In the genomic region with DNA sequence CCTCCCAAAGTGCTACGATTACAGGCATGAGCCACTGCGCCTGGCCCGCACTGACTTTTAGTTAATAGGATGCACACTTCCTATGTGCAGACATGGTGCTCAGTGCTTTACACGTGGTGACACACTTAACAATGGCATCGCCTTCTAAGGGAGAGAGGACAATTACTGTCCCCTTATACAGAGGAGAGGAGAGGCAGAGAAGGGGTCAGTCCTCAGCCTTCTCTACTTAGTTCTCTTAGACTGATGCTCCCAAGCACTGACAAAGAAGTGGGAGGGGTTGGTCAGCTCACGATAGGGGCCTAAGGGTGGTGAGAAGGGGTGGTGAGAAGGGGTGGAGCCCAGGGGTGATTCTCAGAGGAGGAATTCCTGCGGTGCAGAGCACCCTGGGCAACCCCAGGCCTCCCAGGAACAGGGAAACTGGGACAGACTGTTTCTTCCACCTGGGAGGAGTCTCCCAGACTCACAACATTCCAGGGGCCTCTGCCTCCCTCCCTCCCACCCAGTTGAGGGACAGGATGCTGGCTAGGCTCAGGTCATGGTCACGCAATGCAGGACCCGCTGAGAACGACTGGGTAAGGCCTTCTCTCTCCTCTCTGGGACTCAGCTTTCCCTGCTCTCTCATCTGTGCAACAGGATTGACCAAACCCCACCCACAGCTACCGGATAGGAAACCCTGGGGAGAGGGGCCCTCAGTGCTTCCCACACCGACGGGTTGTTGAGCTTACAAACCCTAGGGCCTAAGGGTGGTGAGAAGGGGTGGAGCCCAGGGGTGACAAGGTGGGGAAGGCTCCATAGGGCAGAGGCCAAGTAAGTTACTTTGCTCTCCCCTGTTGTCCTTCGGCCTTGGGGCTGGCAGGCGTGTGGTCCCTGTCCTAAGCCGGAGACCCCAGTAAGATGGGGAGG, we compare ENCODE assay signal across 8 cellular contexts. TPM values are rescaled to one million over a fixed set of nuclear protein-coding genes. Genes with fewer than 3 reads are reported as not detected.
A peak's percentile ranks its signal among the peaks of the same experiment; 100 is the strongest.
DNase-seq lines count a peak whose midpoint lies in the region; ATAC-seq, FAIRE-seq and TF ChIP-seq lines count a peak whose summit lies in the region.

No MANE protein-coding gene starts in this region.

- H3K36me3 Mint-ChIP-seq in activated T-cell treated with anti-CD3 and anti-CD28 coated beads, Interleukin-2, amount 50 U/mL, for 4 hours (ENCODE audit: insufficient read depth) = no peaks in the 10 kb centered on the region

- H3K4me1 ChIP-seq in BLaER1 (peaks cover 39% of the 10 kb centered on the region), hepatocyte (ENCODE audit: insufficient read depth) (peaks cover 14% of the 10 kb centered on the region)

- H3K4me2 ChIP-seq in BLaER1 (peak overlapping the region; percentile 100), hepatocyte (peak overlapping the region; percentile 93)

- no peaks in the 10 kb centered on the region for H3K9me3 Mint-ChIP-seq in activated T-cell treated with anti-CD3 and anti-CD28 coated beads, Interleukin-2, amount 50 U/mL, for 4 hours

- peak in 1 of 2 donors; percentile 4 for ATAC-seq in activated T-cell treated with anti-CD3 and anti-CD28 coated beads, Interleukin-2, amount 50 U/mL, for 4 hours

- H3K9me3 ChIP-seq in BLaER1 (no peaks in the 10 kb centered on the region), hepatocyte (ENCODE audit: low read depth) (no peaks in the 10 kb centered on the region)

- H3K4me3 ChIP-seq in BLaER1 = peak overlapping the region; percentile 99
- H3K4me3 ChIP-seq in hepatocyte = peak overlapping the region; percentile 41

- H3K27me3 ChIP-seq in BLaER1 = no peaks in the 10 kb centered on the region
- no peaks in the 10 kb centered on the region for H3K27me3 ChIP-seq in hepatocyte

- H3K9me2 ChIP-seq in hepatocyte (replicated peaks; ENCODE audit: insufficient read depth) = no peaks in the 10 kb centered on the region

- no peak for TF ChIP-seq CTCF in hepatocyte (IDR thresholded peaks at IDR 0.05; ENCODE audit: poor library complexity)

- H3K27ac ChIP-seq in BLaER1 (peak overlapping the region; percentile 94), hepatocyte (peak overlapping the region; percentile 87)

- H3K79me2 ChIP-seq in hepatocyte = peaks cover 60% of the 10 kb centered on the region

- DNase-seq in HT-29 (ENCODE audit: low spot score) (peak; percentile 85), hepatocyte (ENCODE audit: low spot score) (peak; percentile 79), NCI-H2227 (lab: John Stamatoyannopoulos, UW; ENCODE audit: unreplicated experiment) (no peak), GM12892 (ENCODE audit: insufficient read length) (no peak), GOT3 (lab: John Stamatoyannopoulos, UW) (no peak)
- no peak for DNase-seq in activated T-cell treated with anti-CD3 and anti-CD28 coated beads, Interleukin-2, amount 50 U/mL, for 4 hours
- peak; percentile 42 for DNase-seq in stimulated activated CD4-positive, alpha-beta T cell treated with anti-CD3 and anti-CD28 coated beads, Interleukin-1b, Interleukin-23, amount 100 ng/mL, for 48 hours

- peak overlapping the region; percentile 95 for H3K9ac ChIP-seq in BLaER1

- no peak for TF ChIP-seq POLR2A in GM12892 (IDR thresholded peaks at IDR 0.05; ENCODE audit: low read depth, low read length)

- 47% methylated on average over 13 of the region's 16 CpGs for WGBS in hepatocyte (ENCODE audit: low lambda C conversion rate, missing lambda C conversion rate)

- H3K4me3 Mint-ChIP-seq in activated T-cell treated with anti-CD3 and anti-CD28 coated beads, Interleukin-2, amount 50 U/mL, for 4 hours = peak overlapping the region; percentile 87

- peaks cover 36% of the 10 kb centered on the region for H3K4me1 Mint-ChIP-seq in activated T-cell treated with anti-CD3 and anti-CD28 coated beads, Interleukin-2, amount 50 U/mL, for 4 hours (ENCODE audit: low read depth)

- no peak overlapping the region for H2AFZ ChIP-seq in hepatocyte

- FAIRE-seq in GM12892 (lab: Jason Lieb, UNC) = no peak

- H4K20me1 ChIP-seq in BLaER1 (peaks cover 65% of the 10 kb centered on the region), hepatocyte (ENCODE audit: insufficient read depth, poor library complexity, severe bottlenecking) (peaks cover 45% of the 10 kb centered on the region)

- H3K27me3 Mint-ChIP-seq in activated T-cell treated with anti-CD3 and anti-CD28 coated beads, Interleukin-2, amount 50 U/mL, for 4 hours (ENCODE audit: low read depth) = no peaks in the 10 kb centered on the region

- peaks cover 38% of the 10 kb centered on the region for H3K36me3 ChIP-seq in BLaER1
- H3K36me3 ChIP-seq in hepatocyte (replicated peaks; ENCODE audit: insufficient read depth, low read depth) = no peaks in the 10 kb centered on the region

RNA-seq across cellular contexts. Expression of gene TPRA1, which starts 1.6 kb away (rescaled TPM):
- total RNA-seq in HT-29 (2014; rRNA removed; shearing (Covaris generic)) = 73.0 and 84.4 TPM in 2 replicates
- 10 to 100 TPM; 37.8 to 39.2 (median 38.9) TPM for total RNA-seq in activated T-cell treated with anti-CD3 and anti-CD28 coated beads, Interleukin-2, amount 50 U/mL, for 4 hours
- 39.9 and 41.0 TPM in 2 replicates for total RNA-seq in hepatocyte
- 57.2 and 66.3 TPM in 2 replicates for polyA plus RNA-seq in hepatocyte
- 14.7 TPM for polyA plus RNA-seq in GM12892 (2012; ENCODE audit: missing spikeins)

RNA-seq across cellular contexts. Expression of gene MCM2, which starts 9.3 kb away (rescaled TPM):
- total RNA-seq in HT-29 (2014; rRNA removed; shearing (Covaris generic)) = 282 and 292 TPM in 2 replicates
- total RNA-seq in activated T-cell treated with anti-CD3 and anti-CD28 coated beads, Interleukin-2, amount 50 U/mL, for 4 hours = 100 to 1,000 TPM; 284 to 362 (median 320) TPM
- total RNA-seq in hepatocyte = 19.6 and 31.4 TPM in 2 replicates
- 14.6 and 15.0 TPM in 2 replicates for polyA plus RNA-seq in hepatocyte
- 68.3 TPM for polyA plus RNA-seq in GM12892 (2012; ENCODE audit: missing spikeins)

RNA-seq across cellular contexts. Expression of gene PODXL2, which starts 40.1 kb away (rescaled TPM):
- 41.7 and 42.0 TPM in 2 replicates for total RNA-seq in HT-29 (2014; rRNA removed; shearing (Covaris generic))
- 1 to 10 TPM; 3.4 to 5.9 (median 4.3) TPM for total RNA-seq in activated T-cell treated with anti-CD3 and anti-CD28 coated beads, Interleukin-2, amount 50 U/mL, for 4 hours
- total RNA-seq in hepatocyte = 6.4 and 8.0 TPM in 2 replicates
- polyA plus RNA-seq in hepatocyte = 5.1 and 7.8 TPM in 2 replicates
- 3.8 TPM for polyA plus RNA-seq in GM12892 (2012; ENCODE audit: missing spikeins)

Comparison
In these comparisons a context has a peak if more than half of its experiments do, and no peak if none do; other contexts are left out.
1. DNase-seq: peak in HT-29 (single experiment), hepatocyte (single experiment) and stimulated activated CD4-positive, alpha-beta T cell treated with anti-CD3 and anti-CD28 coated beads, Interleukin-1b, Interleukin-23, amount 100 ng/mL, for 48 hours (single experiment); none in activated T-cell treated with anti-CD3 and anti-CD28 coated beads, Interleukin-2, amount 50 U/mL, for 4 hours (single experiment), NCI-H2227 (single experiment), GM12892 (single experiment) and GOT3 (single experiment).